9 cellular contexts compared by ENCODE assay signal in the genomic region with DNA sequence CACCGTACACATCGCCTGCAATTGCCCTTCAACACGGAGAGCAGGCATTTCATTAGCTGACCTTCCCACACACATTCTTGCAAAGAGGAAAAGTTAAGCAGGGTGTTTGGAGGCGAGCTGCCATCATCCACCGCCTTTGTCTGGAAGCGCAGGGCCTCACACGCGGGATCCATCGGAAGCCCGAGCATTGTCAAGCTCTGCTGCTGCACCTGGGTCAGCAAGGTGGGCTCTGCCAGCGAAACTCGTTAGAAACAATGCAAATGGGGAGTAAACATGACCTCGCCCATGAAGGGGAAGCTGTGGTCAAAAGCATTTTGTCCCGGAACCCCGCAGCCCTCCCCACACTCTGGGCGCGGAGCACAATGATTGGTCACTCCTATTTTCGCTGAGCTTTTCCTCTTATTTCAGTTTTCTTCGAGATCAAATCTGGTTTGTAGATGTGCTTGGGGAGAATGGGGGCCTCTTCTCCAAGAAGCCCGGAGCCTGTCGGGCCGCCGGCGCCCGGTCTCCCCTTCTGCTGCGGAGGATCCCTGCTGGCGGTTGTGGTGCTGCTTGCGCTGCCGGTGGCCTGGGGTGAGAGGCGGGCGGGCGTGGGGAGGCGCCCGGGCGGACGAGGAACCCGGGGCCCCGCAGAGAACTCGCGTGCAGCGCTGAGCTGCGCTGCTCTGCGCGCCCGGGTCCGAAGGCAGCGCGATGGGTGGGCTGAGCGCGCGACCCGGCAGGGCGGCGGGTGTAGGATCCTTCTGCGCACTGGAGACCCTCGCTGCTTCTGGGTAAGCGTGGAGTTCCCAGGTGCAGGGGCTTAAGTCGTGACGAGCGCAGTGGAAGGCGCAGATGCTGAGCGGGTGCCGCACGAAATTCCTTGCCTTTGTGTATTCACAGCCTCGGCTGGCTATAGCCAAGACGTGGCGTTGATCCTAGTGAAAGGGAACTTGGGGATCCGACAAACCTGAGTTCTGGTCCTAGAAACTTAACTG. TPM values are rescaled to one million over a fixed set of nuclear protein-coding genes. Genes with fewer than 3 reads are reported as not detected.
DNase-seq lines count a peak whose midpoint lies in the region; TF ChIP-seq lines count a peak whose summit lies in the region.
"Had no signal": no experiment of that assay in that cellular context is flagged by ENCODE, and none has a peak within 500 bp of the region (broad histone marks: within the 10 kb centered on the region; RNA-seq: fewer than 3 reads in every experiment).

A gene (plus strand): TSS at position 342 of the 977 bp plus-strand sequence. CDS start 111 bp downstream, at position 453.

- no peaks in the 10 kb centered on the region for H3K9me3 ChIP-seq in NT2/D1 (ENCODE audit: insufficient read depth, low read length)

- H3K4me3 Mint-ChIP-seq in activated naive CD8-positive, alpha-beta T cell treated with anti-CD3 and anti-CD28 coated beads for 36 hours: peak within 1 kb of the TSS; percentile 74

- peak within 1 kb of the TSS; percentile 49 for H3K4me3 ChIP-seq in NT2/D1 (ENCODE audit: insufficient read length, low read depth)

- peak within 1 kb of the TSS; percentile 74 for H3K9ac ChIP-seq in NT2/D1 (ENCODE audit: insufficient read length, low read depth)
- H3K9ac ChIP-seq: KMS-11 had no signal

- H3K36me3 ChIP-seq in NT2/D1 (ENCODE audit: insufficient read depth, insufficient read length, low read length): no peaks in the 10 kb centered on the region

- no peak within 1 kb of the TSS for H3K27ac Mint-ChIP-seq in activated naive CD8-positive, alpha-beta T cell treated with anti-CD3 and anti-CD28 coated beads for 36 hours

- DNase-seq in GM10266 (ENCODE audit: extremely low spot score): peak; percentile 32
- peak; percentile 32 for DNase-seq in HEK293T (ENCODE audit: extremely low spot score)
- DNase-seq in NT2/D1 (ENCODE audit: low read depth, low spot score): no peak
- peak; percentile 38 for DNase-seq in activated naive CD8-positive, alpha-beta T cell treated with anti-CD3 and anti-CD28 coated beads for 36 hours
- DNase-seq in iPS-NIHi11 (ENCODE audit: low spot score): peak; percentile 21
- DNase-seq in stimulated activated CD4-positive, alpha-beta T cell treated with anti-CD3 and anti-CD28 coated beads, Interleukin-1b, Interleukin-23, amount 100 ng/mL, for 24 hours (ENCODE audit: low read depth in 4 of 4, low spot score in 1 of 4): peak in 3 of 4 experiments; percentile 5 to 7 (median 7)
- DNase-seq in NCI-H446 (lab: John Stamatoyannopoulos, UW): no peak
- no peak for DNase-seq in NK-92 (lab: John Stamatoyannopoulos, UW; ENCODE audit: unreplicated experiment)

- no peak for TF ChIP-seq CTCF in GM10266 (IDR thresholded peaks at IDR 0.05; ENCODE audit: control insufficient read depth, insufficient read depth, low read depth, missing control alignments)

- POLR2A ChIA-PET in HEK293T (lab: Yijun Ruan, JAX): no interaction called here

- peaks cover 14% of the 10 kb centered on the region for H3K4me1 Mint-ChIP-seq in activated naive CD8-positive, alpha-beta T cell treated with anti-CD3 and anti-CD28 coated beads for 36 hours

- H3K27me3 Mint-ChIP-seq in activated naive CD8-positive, alpha-beta T cell treated with anti-CD3 and anti-CD28 coated beads for 36 hours: peaks cover 25% of the 10 kb centered on the region

- CTCF ChIA-PET in HEK293T (lab: Yijun Ruan, JAX): interaction anchor here (0.9 kb wide), 1 partner anchor 41 kb away, joined by 3 read pairs; no protein-coding TSS in a partner anchor

- peaks cover 2% of the 10 kb centered on the region for H3K4me1 ChIP-seq in NT2/D1 (ENCODE audit: insufficient read depth, insufficient read length)

- no peaks in the 10 kb centered on the region for H3K9me3 Mint-ChIP-seq in activated naive CD8-positive, alpha-beta T cell treated with anti-CD3 and anti-CD28 coated beads for 36 hours

- peaks cover 37% of the 10 kb centered on the region for H3K27me3 ChIP-seq in NT2/D1 (ENCODE audit: insufficient read depth, insufficient read length)

- H3K36me3 Mint-ChIP-seq in activated naive CD8-positive, alpha-beta T cell treated with anti-CD3 and anti-CD28 coated beads for 36 hours: no peaks in the 10 kb centered on the region

TF ChIP-seq in HEK293T, 16 proteins besides CTCF, POLR2A, EP300 and RAD21:
- TF ChIP-seq ELF4 (IDR thresholded peaks at IDR 0.05): no peak
- TF ChIP-seq SP1 (IDR thresholded peaks at IDR 0.05): no peak
- no peak for TF ChIP-seq HDGF (IDR thresholded peaks at IDR 0.05; ENCODE audit: borderline replicate concordance)
TF ChIP-seq in HEK293T: peak in this region for 0.

RNA-seq across cellular contexts. Expression of the gene that starts here (rescaled TPM):
- not detected for total RNA-seq in activated naive CD8-positive, alpha-beta T cell treated with anti-CD3 and anti-CD28 coated beads for 36 hours

Comparison
In these comparisons a context has a peak if more than half of its experiments do, and no peak if none do; other contexts are left out.
1. Peak in DNase-seq in activated naive CD8-positive, alpha-beta T cell treated with anti-CD3 and anti-CD28 coated beads for 36 hours; RNA of the gene not detected or under 1 TPM.
2. DNase-seq: peak in GM10266 (single experiment), HEK293T (single experiment), iPS-NIHi11 (single experiment) and stimulated activated CD4-positive, alpha-beta T cell treated with anti-CD3 and anti-CD28 coated beads, Interleukin-1b, Interleukin-23, amount 100 ng/mL, for 24 hours (3 of 4); none in NT2/D1 (single experiment), NCI-H446 (0 of 2) and NK-92 (single experiment).